Comparison of ENCODE assay signal across 8 cellular contexts in the genomic region with DNA sequence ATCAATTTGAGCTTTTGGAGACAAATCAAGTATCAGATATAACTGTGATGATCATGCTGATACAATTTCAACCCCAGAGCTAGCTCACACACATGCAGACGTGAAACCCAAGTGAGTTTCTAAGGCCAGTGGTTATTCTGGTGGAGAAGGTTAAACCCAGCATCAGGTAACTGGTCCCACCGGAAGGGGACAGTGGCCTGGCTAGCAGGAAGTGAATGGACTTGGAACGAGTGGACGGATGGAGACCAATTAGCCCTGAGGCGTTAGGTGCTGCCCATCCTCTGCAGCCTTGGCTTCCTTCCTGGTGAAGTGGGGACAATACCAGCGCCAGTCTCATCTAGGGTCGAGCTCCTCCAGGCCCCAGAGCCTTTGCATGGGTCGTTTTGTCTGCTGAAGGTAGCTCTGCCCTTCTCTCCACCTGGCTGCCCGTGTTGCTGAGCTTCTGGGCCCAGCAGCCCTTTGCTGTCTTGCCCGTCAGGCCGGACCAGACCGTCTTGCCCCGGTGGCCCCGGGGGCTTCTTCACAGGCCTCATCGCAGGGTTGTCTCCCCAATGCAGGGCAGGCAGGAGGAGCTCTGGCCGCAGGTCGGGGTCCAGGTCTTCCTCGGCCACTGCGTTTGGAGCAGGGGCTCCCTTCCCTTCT. TPM values are rescaled to one million over a fixed set of nuclear protein-coding genes. Genes with fewer than 3 reads are reported as not detected.
DNase-seq lines count a peak whose midpoint lies in the region; ATAC-seq and TF ChIP-seq lines count a peak whose summit lies in the region.

No MANE protein-coding gene starts in this region.

- peaks cover 38% of the 10 kb centered on the region for H3K79me2 ChIP-seq in HCT116 (ENCODE audit: insufficient read depth, low read length)

- H3K36me3 ChIP-seq in HCT116 (ENCODE audit: control insufficient read depth in 1 of 2, insufficient read depth in 2 of 2, low read length in 2 of 2) (no peaks in the 10 kb centered on the region), left ventricle myocardium inferior (no peaks in the 10 kb centered on the region), skeletal muscle tissue (ENCODE audit: control insufficient read depth in 3 of 3, insufficient read depth in 3 of 3, low read length in 3 of 3) (no peaks in the 10 kb centered on the region)

- H3K9me3 Mint-ChIP-seq in activated CD4-positive, alpha-beta memory T cell treated with anti-CD3 and anti-CD28 coated beads for 36 hours, result no peaks in the 10 kb centered on the region

- intact Hi-C loops in HCT116 (cut with micrococcal nuclease), result loop anchor here (1.0 kb wide), 1 partner anchor 35 kb away; no protein-coding TSS in a partner anchor
- intact Hi-C loops in activated CD4-positive, alpha-beta memory T cell treated with anti-CD3 and anti-CD28 coated beads for 36 hours (cut with micrococcal nuclease), result loop anchor here (1.0 to 2.0 kb wide), 4 partner anchors 20 to 158 kb away; partner anchors contain the start of genes PDHB and PXK
- intact Hi-C loops in left ventricle myocardium inferior (cut with micrococcal nuclease), result loop anchor here (10.0 kb wide), 1 partner anchor 156 kb away; the partner anchor contains the start of gene PXK

- H2AFZ ChIP-seq in HCT116 (ENCODE audit: low read depth, low read length, poor library complexity, severe bottlenecking), result peak overlapping the region; percentile 96

- no peaks in the 10 kb centered on the region for H3K27me3 ChIP-seq in HCT116 (ENCODE audit: insufficient read depth, low read length)
- no peaks in the 10 kb centered on the region for H3K27me3 ChIP-seq in left ventricle myocardium inferior (ENCODE audit: low read depth)
- no peaks in the 10 kb centered on the region for H3K27me3 ChIP-seq in skeletal muscle tissue (ENCODE audit: control insufficient read depth in 3 of 3, insufficient read depth in 3 of 3, low read length in 3 of 3)

- no peaks in the 10 kb centered on the region for H3K9me2 ChIP-seq in HCT116 (ENCODE audit: insufficient read depth)

- peak overlapping the region; percentile 37 to 53 for H3K4me3 ChIP-seq in HCT116 (replicated peaks in 1 of 2; ENCODE audit: low read depth in 1 of 2, low read length in 2 of 2)
- H3K4me3 ChIP-seq in left ventricle myocardium inferior, result peak overlapping the region; percentile 89
- peak overlapping the region; percentile 76 to 79 (median 79) for H3K4me3 ChIP-seq in skeletal muscle tissue (ENCODE audit: low read length in 3 of 3)

- in situ Hi-C loops in GM13977 (cut with MboI; ENCODE audit: low pct_unique_long_range_greater_than_20kb, low sequenced_read_pairs, unreplicated experiment), result no loop called here

- BruUV-seq in HCT116 (replicated peaks; lab: Mats Ljungman, UMichigan), result no TSS peak

- peak overlapping the region; percentile 37 for H3K4me3 Mint-ChIP-seq in activated CD4-positive, alpha-beta memory T cell treated with anti-CD3 and anti-CD28 coated beads for 36 hours

- peaks cover 3% of the 10 kb centered on the region for H3K27me3 Mint-ChIP-seq in activated CD4-positive, alpha-beta memory T cell treated with anti-CD3 and anti-CD28 coated beads for 36 hours

- H4K20me1 ChIP-seq in HCT116 (ENCODE audit: insufficient read depth), result no peaks in the 10 kb centered on the region

- TF ChIP-seq POLR2A in HCT116 (IDR thresholded peaks at IDR 0.05; ENCODE audit: borderline replicate concordance, extremely low read depth, insufficient read depth, insufficient read length), result no peak

- DNase-seq in HCT116 (ENCODE audit: low read depth, low spot score) (no peak), left ventricle myocardium inferior (peak; percentile 22), AG08396 (ENCODE audit: low spot score) (no peak), NCI-H1436 (lab: John Stamatoyannopoulos, UW) (no peak), GM13977 (ENCODE audit: low spot score) (no peak)
- no peak for DNase-seq in activated CD4-positive, alpha-beta memory T cell treated with anti-CD3 and anti-CD28 coated beads for 36 hours

- ATAC-seq in HCT116 (no peak), GM19324 (IDR thresholded peaks at IDR 0.05; ENCODE audit: low FRiP score, unreplicated experiment) (no peak)

- CTCF ChIA-PET in HCT116 (lab: Charles Lee), result interaction anchor here (1.2 to 2.1 kb wide), 11 partner anchors 8 to 303 kb away, joined by 3 to 12 read pairs (median 5); partner anchors contain the start of genes HTD2, PXK and RPP14
- CTCF ChIA-PET in activated CD4-positive, alpha-beta memory T cell treated with anti-CD3 and anti-CD28 coated beads for 36 hours (lab: Charles Lee), result interaction anchor here (0.6 to 3.2 kb wide), 19 partner anchors 8 to 272 kb away, joined by 3 to 23 read pairs (median 6); partner anchors contain the start of genes ACOX2, HTD2, PXK and RPP14

- POLR2A ChIA-PET in HCT116 (lab: Charles Lee), result interaction anchor here (0.8 to 1.1 kb wide), 2 partner anchors 36 to 185 kb away, joined by 3 read pairs; partner anchors contain the start of genes HTD2 and RPP14
- POLR2A ChIA-PET in activated CD4-positive, alpha-beta memory T cell treated with anti-CD3 and anti-CD28 coated beads for 36 hours (lab: Charles Lee), result interaction anchor here (1.4 to 1.8 kb wide), 2 partner anchors 18 to 19 kb away, joined by 4 to 7 read pairs; no protein-coding TSS in a partner anchor

- no peak for TF ChIP-seq RAD21 in HCT116 (IDR thresholded peaks at IDR 0.05; ENCODE audit: low read depth)

- peak overlapping the region; percentile 36 for H3K27ac Mint-ChIP-seq in activated CD4-positive, alpha-beta memory T cell treated with anti-CD3 and anti-CD28 coated beads for 36 hours

- H3K4me1 ChIP-seq in HCT116 (ENCODE audit: control insufficient read depth in 1 of 2, insufficient read depth in 2 of 2, low read length in 2 of 2), result peaks cover 20 to 45% of the 10 kb centered on the region in 2 experiments
- peaks cover 59% of the 10 kb centered on the region for H3K4me1 ChIP-seq in left ventricle myocardium inferior
- H3K4me1 ChIP-seq in skeletal muscle tissue (ENCODE audit: control insufficient read depth in 3 of 3, insufficient read depth in 3 of 3, low read length in 3 of 3), result peaks cover 27 to 38% (median 32%) of the 10 kb centered on the region in 3 donors

- H3K4me1 Mint-ChIP-seq in activated CD4-positive, alpha-beta memory T cell treated with anti-CD3 and anti-CD28 coated beads for 36 hours (ENCODE audit: low read depth), result peaks cover 45% of the 10 kb centered on the region

- H3K4me2 ChIP-seq in HCT116 (ENCODE audit: low read length), result peak overlapping the region; percentile 85

- H3K9me3 ChIP-seq in HCT116 (ENCODE audit: control insufficient read depth in 1 of 2, insufficient read depth in 1 of 2, low read depth in 1 of 2, low read length in 2 of 2), result no peaks in the 10 kb centered on the region
- H3K9me3 ChIP-seq in left ventricle myocardium inferior (replicated peaks), result no peaks in the 10 kb centered on the region
- H3K9me3 ChIP-seq in skeletal muscle tissue (ENCODE audit: control insufficient read depth in 3 of 3, low read length in 3 of 3), result no peaks in the 10 kb centered on the region

- H3K27ac ChIP-seq in HCT116 (ENCODE audit: low read depth, low read length), result peak overlapping the region; percentile 9; the same call in 1 of the 2 replicates
- peak overlapping the region; percentile 87 for H3K27ac ChIP-seq in left ventricle myocardium inferior (replicated peaks)
- H3K27ac ChIP-seq in skeletal muscle tissue (ENCODE audit: low read depth, low read length), result peak overlapping the region; percentile 81

- RAD21 ChIA-PET in HCT116 (lab: Charles Lee; ENCODE audit: low non-redundant PET in 1 of 2, low total read pairs in 2 of 2, uncharacterized antibody in 2 of 2, unreplicated experiment in 2 of 2), result interaction anchor here in 1 of 2 experiments (1.1 kb wide), 1 partner anchor 20 kb away, joined by 3 read pairs; no protein-coding TSS in a partner anchor

- H3K36me3 Mint-ChIP-seq in activated CD4-positive, alpha-beta memory T cell treated with anti-CD3 and anti-CD28 coated beads for 36 hours, result no peaks in the 10 kb centered on the region

- H3K9ac ChIP-seq in HCT116 (ENCODE audit: low read length), result peak overlapping the region; percentile 34; the same call in 1 of the 2 replicates
- peak overlapping the region; percentile 75 to 78 (median 77) for H3K9ac ChIP-seq in skeletal muscle tissue (ENCODE audit: low read depth in 1 of 3, low read length in 3 of 3)

- TF ChIP-seq CTCF in HCT116 (IDR thresholded peaks at IDR 0.05 in 2 of 3, conservative IDR thresholded peaks at IDR 0.05 in 1 of 3; ENCODE audit: borderline replicate concordance in 1 of 3, insufficient read depth in 1 of 3, low read depth in 2 of 3, low read length in 2 of 3) (no peak), left ventricle myocardium inferior (IDR thresholded peaks at IDR 0.05; ENCODE audit: borderline replicate concordance) (no peak), GM13977 (IDR thresholded peaks at IDR 0.05; ENCODE audit: extremely low read depth, insufficient read depth, missing control alignments) (no peak)

TF ChIP-seq in HCT116, 20 proteins besides CTCF, POLR2A, EP300 and RAD21 (continues in another document):
- TF ChIP-seq CBX3 (IDR thresholded peaks at IDR 0.05; ENCODE audit: low read depth), result no peak
- no peak for TF ChIP-seq ATF3 (IDR thresholded peaks at IDR 0.05)
- no peak for TF ChIP-seq POLR2AphosphoS5 (IDR thresholded peaks at IDR 0.05; ENCODE audit: low read depth, low read length)

RNA-seq across cellular contexts. Expression of gene KCTD6, which starts 0.9 kb away (rescaled TPM):
- 12.0 TPM for total RNA-seq in HCT116 (2021; ENCODE audit: unreplicated experiment)
- 5.3 and 6.6 TPM in 2 replicates for polyA plus RNA-seq in HCT116 (2012)
- 1 to 10 TPM; 8.0 to 8.6 TPM for total RNA-seq in activated CD4-positive, alpha-beta memory T cell treated with anti-CD3 and anti-CD28 coated beads for 36 hours
- total RNA-seq in left ventricle myocardium inferior, result 6.2 TPM
- 9.9 TPM for total RNA-seq in skeletal muscle tissue

RNA-seq across cellular contexts. Expression of gene ACOX2, which starts 46.0 kb away (rescaled TPM):
- total RNA-seq in HCT116 (2021; ENCODE audit: unreplicated experiment), result 12.8 TPM
- polyA plus RNA-seq in HCT116 (2012), result 11.6 and 15.9 TPM in 2 replicates
- total RNA-seq in activated CD4-positive, alpha-beta memory T cell treated with anti-CD3 and anti-CD28 coated beads for 36 hours, result not detected
- 37.2 TPM for total RNA-seq in left ventricle myocardium inferior
- 14.6 TPM for total RNA-seq in skeletal muscle tissue

RNA-seq across cellular contexts. Expression of gene PDHB, which starts 57.3 kb away (rescaled TPM):
- total RNA-seq in HCT116 (2021; ENCODE audit: unreplicated experiment) (60.2 TPM), left ventricle myocardium inferior (195 TPM), skeletal muscle tissue (75.7 TPM)
- polyA plus RNA-seq in HCT116 (2012), result 45.8 and 60.7 TPM in 2 replicates
- total RNA-seq in activated CD4-positive, alpha-beta memory T cell treated with anti-CD3 and anti-CD28 coated beads for 36 hours, result 10 to 100 TPM; 55.6 to 56.3 TPM

Comparison
In these comparisons a context has a peak if more than half of its experiments do, and no peak if none do; other contexts are left out.
1. H3K27ac ChIP-seq: peak in every context shown above with its lines; median percentile 87 in left ventricle myocardium inferior; 81 in skeletal muscle tissue; 9 in HCT116.
2. RNA of gene ACOX2, which starts 46.0 kb away (total RNA-seq): 37.2 TPM in left ventricle myocardium inferior (single experiment), 14.6 TPM in skeletal muscle tissue (single experiment) and 12.8 TPM in HCT116 (single experiment); not detected in activated CD4-positive, alpha-beta memory T cell treated with anti-CD3 and anti-CD28 coated beads for 36 hours; every median in the first group is over 10 times any median in the second.
3. Peak in every context shown above with its lines, with median percentiles within 50 percentile points of each other: H3K4me3 ChIP-seq.